In the genomic region with DNA sequence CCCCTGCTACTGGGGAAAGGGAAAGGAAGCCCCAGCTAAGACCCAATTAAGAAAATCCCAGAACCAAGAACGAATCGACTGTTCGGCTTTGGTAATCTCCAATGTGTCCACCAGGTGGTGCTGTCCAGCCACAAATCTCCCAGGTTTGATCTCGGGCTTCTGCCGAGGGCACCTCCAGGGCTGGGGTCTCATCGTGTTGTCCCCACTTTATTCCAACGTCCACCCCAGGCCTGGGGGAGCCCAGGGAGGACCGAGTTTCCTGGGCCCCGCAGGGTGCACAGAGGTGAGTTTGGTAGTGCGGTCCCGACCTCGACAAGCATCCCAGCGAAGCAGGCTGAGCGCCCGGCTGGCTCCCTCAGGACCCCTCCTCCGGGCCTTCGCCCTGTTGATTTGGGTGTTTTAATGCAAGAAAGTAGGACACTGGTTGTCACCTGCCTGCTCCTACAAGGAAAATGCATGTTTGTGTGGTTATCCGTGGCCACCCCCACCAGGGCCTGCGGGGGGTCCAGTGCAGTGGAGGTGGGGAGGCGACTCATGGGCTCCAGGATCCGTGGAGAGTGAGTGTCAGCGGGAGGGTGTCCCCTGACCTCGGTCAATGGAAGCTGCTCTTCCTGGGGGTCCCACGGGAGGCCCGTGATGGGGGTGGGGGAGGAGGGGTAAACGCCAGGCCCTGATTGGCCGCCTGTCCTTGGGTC, we compare ENCODE assay signal across 8 cellular contexts.
DNase-seq lines count a peak whose midpoint lies in the region; ATAC-seq, FAIRE-seq and TF ChIP-seq lines count a peak whose summit lies in the region.

No MANE protein-coding gene starts in this region.

- H3K27me3 ChIP-seq in fibroblast of lung (ENCODE audit: control insufficient read depth, insufficient read depth, low read length) (no peaks in the 10 kb centered on the region), vagina (no peaks in the 10 kb centered on the region)

- no peak for FAIRE-seq in HTR-8/SVneo (lab: Jason Lieb, UNC)

- H3K9me3 ChIP-seq in fibroblast of lung (ENCODE audit: control insufficient read depth, insufficient read depth, low read depth, low read length), result peaks cover 10% of the 10 kb centered on the region
- H3K9me3 ChIP-seq in vagina, result no peaks in the 10 kb centered on the region

- H3K4me1 ChIP-seq in fibroblast of lung (ENCODE audit: control insufficient read depth, extremely low read depth, insufficient read depth, low read length) (no peaks in the 10 kb centered on the region), vagina (no peaks in the 10 kb centered on the region)

- TF ChIP-seq CTCF in fibroblast of lung (conservative IDR thresholded peaks at IDR 0.05 in 1 of 2, IDR thresholded peaks at IDR 0.05 in 1 of 2; ENCODE audit: low read depth in 1 of 2, low read length in 2 of 2), result peak; percentile 44 to 59
- peak in 2 of 3 donors; percentile 11 to 97 for TF ChIP-seq CTCF in omental fat pad (IDR thresholded peaks at IDR 0.05)
- TF ChIP-seq CTCF in vagina (IDR thresholded peaks at IDR 0.05), result peak; percentile 28 to 90 (median 57)

- no peak overlapping the region for H3K4me2 ChIP-seq in fibroblast of lung (ENCODE audit: extremely low read depth, insufficient read depth, low read length)

- H3K9ac ChIP-seq in fibroblast of lung (ENCODE audit: insufficient read depth, low read length), result no peak overlapping the region

- no peak overlapping the region for H3K27ac ChIP-seq in fibroblast of lung (ENCODE audit: insufficient read depth, low read length)
- H3K27ac ChIP-seq in vagina, result no peak overlapping the region

- ATAC-seq in GM18907 (IDR thresholded peaks at IDR 0.05; ENCODE audit: unreplicated experiment) (peak; percentile 55), omental fat pad (ENCODE audit: low FRiP score) (peak; percentile 20), HG03108 (IDR thresholded peaks at IDR 0.05; ENCODE audit: unreplicated experiment) (no peak)

- H3K4me3 ChIP-seq in fibroblast of lung (replicated peaks in 1 of 4; ENCODE audit: control extremely low read depth in 1 of 4, insufficient read depth in 1 of 4, low read depth in 3 of 4, low read length in 4 of 4) (no peak overlapping the region), vagina (no peak overlapping the region)

- H2AFZ ChIP-seq in fibroblast of lung (ENCODE audit: low read length), result no peak overlapping the region

- intact Hi-C loops in vagina (cut with DNase I), result no loop called here

- TF ChIP-seq POLR2A in vagina (IDR thresholded peaks at IDR 0.05), result no peak

- no peaks in the 10 kb centered on the region for H3K79me2 ChIP-seq in fibroblast of lung (ENCODE audit: control insufficient read depth, insufficient read depth, low read length)

- H4K20me1 ChIP-seq in fibroblast of lung (ENCODE audit: control insufficient read depth, extremely low read depth, insufficient read depth, low read length), result no peaks in the 10 kb centered on the region

- H3K36me3 ChIP-seq in fibroblast of lung (ENCODE audit: control insufficient read depth, insufficient read depth, low read length) (no peaks in the 10 kb centered on the region), vagina (no peaks in the 10 kb centered on the region)

- DNase-seq in HT1080 (ENCODE audit: low read depth) (peak; percentile 48), fibroblast of lung (ENCODE audit: low read depth in 2 of 2) (no peak), omental fat pad (ENCODE audit: low spot score) (no peak), vagina (ENCODE audit: extremely low spot score in 2 of 2) (peak in 1 of 2 donors; percentile 87), HTR-8/SVneo (ENCODE audit: insufficient read length, low spot score) (no peak)
- DNase-seq in activated CD8-positive, alpha-beta memory T cell treated with anti-CD3 and anti-CD28 coated beads for 24 hours, result peak; percentile 97

Comparison
In these comparisons a context has a peak if more than half of its experiments do, and no peak if none do; other contexts are left out.
1. DNase-seq: peak in HT1080 (single experiment) and activated CD8-positive, alpha-beta memory T cell treated with anti-CD3 and anti-CD28 coated beads for 24 hours (single experiment); none in fibroblast of lung (0 of 2), omental fat pad (single experiment) and HTR-8/SVneo (single experiment).
2. Peak in every context shown above with its lines, with median percentiles within 50 percentile points of each other: CTCF ChIP-seq.